9 cellular contexts compared by ENCODE assay signal in the genomic region with DNA sequence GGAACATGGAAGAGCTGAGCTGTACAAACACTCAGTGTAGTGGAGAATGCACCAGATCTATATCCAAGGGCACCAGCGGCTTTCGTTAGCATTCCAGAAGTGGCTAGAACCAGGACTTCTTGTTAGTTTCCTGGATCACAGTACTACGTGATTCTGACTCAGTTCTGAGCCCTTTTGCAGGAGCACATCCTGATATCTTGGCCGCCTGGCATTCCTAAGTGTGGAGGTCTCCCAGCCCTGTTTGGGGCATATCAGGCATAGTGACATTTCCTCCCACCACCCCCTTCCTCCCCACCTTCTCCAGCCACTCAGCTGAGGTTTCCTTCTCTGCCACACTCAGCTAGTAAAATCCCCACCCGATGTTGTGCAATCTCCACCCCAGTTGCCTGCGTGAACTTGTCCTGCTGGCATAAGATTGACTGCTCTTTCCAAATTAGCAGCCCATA.
DNase-seq lines count a peak whose midpoint lies in the region; ATAC-seq and TF ChIP-seq lines count a peak whose summit lies in the region.
"Had no signal": no experiment of that assay in that cellular context is flagged by ENCODE, and none has a peak within 500 bp of the region (broad histone marks: within the 10 kb centered on the region; RNA-seq: fewer than 3 reads in every experiment).

No MANE protein-coding gene starts in this region.

- ATAC-seq in RWPE2 (ENCODE audit: low read depth) (peak; percentile 66), HG02588 (IDR thresholded peaks at IDR 0.05; ENCODE audit: unreplicated experiment) (no peak)

- H3K9me3 ChIP-seq in HEK293 (ENCODE audit: control insufficient read depth, insufficient read depth, low read depth, low read length): no peaks in the 10 kb centered on the region
- H3K9me3 ChIP-seq in RWPE2 (ENCODE audit: severe bottlenecking): no peaks in the 10 kb centered on the region
- H3K9me3 ChIP-seq in fibroblast of lung (ENCODE audit: control insufficient read depth, insufficient read depth, low read depth, low read length): no peaks in the 10 kb centered on the region
- no peaks in the 10 kb centered on the region for H3K9me3 ChIP-seq in skeletal muscle satellite cell (replicated peaks; ENCODE audit: low read length)

- CTCF ChIA-PET in HEK293 (lab: Yijun Ruan, JAX): no interaction called here

- POLR2A ChIA-PET in HEK293 (lab: Yijun Ruan, JAX): interaction anchor here (0.7 kb wide), 1 partner anchor 128 kb away, joined by 6 read pairs; no protein-coding TSS in a partner anchor

- no peaks in the 10 kb centered on the region for H3K4me1 ChIP-seq in HEK293 (ENCODE audit: control insufficient read depth, insufficient read depth, low read length)
- peaks cover 55% of the 10 kb centered on the region for H3K4me1 ChIP-seq in RWPE2 (ENCODE audit: insufficient read depth, poor library complexity, severe bottlenecking)
- H3K4me1 ChIP-seq in fibroblast of lung (ENCODE audit: control insufficient read depth, extremely low read depth, insufficient read depth, low read length): peaks cover 2% of the 10 kb centered on the region
- peaks cover 33% of the 10 kb centered on the region for H3K4me1 ChIP-seq in skeletal muscle satellite cell (ENCODE audit: control insufficient read depth, insufficient read depth, low read length)

- DNase-seq in RWPE2 (ENCODE audit: low spot score) (peak; percentile 81), fibroblast of lung (ENCODE audit: low read depth in 2 of 2) (peak; percentile 57 to 58), COLO668 (lab: John Stamatoyannopoulos, UW; ENCODE audit: unreplicated experiment) (no peak), NCI-H2029 treated with DMSO at 0.1 percent for 48 hours (lab: John Stamatoyannopoulos, UW) (no peak), NCI-H446 treated with DMSO at 0.1 percent for 48 hours (lab: John Stamatoyannopoulos, UW) (no peak)
- DNase-seq: H7 had no signal

- H2AFZ ChIP-seq in fibroblast of lung (ENCODE audit: low read length): no peak overlapping the region

- H3K27me3 ChIP-seq in RWPE2 (ENCODE audit: insufficient read depth, poor library complexity, severe bottlenecking) (no peaks in the 10 kb centered on the region), fibroblast of lung (ENCODE audit: control insufficient read depth, insufficient read depth, low read length) (no peaks in the 10 kb centered on the region), skeletal muscle satellite cell (ENCODE audit: control insufficient read depth, insufficient read depth, low read length) (peaks cover 20% of the 10 kb centered on the region)

- H3K79me2 ChIP-seq in fibroblast of lung (ENCODE audit: control insufficient read depth, insufficient read depth, low read length): no peaks in the 10 kb centered on the region

- H3K9ac ChIP-seq in fibroblast of lung (ENCODE audit: insufficient read depth, low read length): no peak overlapping the region
- H3K9ac ChIP-seq in skeletal muscle satellite cell (ENCODE audit: low read depth, low read length): no peak overlapping the region

- no peak for TF ChIP-seq CTCF in HEK293 (tag by site-specific recombination; IDR thresholded peaks at IDR 0.05)
- TF ChIP-seq CTCF in RWPE2 (IDR thresholded peaks at IDR 0.05; ENCODE audit: poor library complexity, severe bottlenecking): no peak
- no peak for TF ChIP-seq CTCF in fibroblast of lung (conservative IDR thresholded peaks at IDR 0.05 in 1 of 2, IDR thresholded peaks at IDR 0.05 in 1 of 2; ENCODE audit: low read depth in 1 of 2, low read length in 2 of 2)

- no peak overlapping the region for H3K4me3 ChIP-seq in HEK293 (ENCODE audit: low read depth, low read length)
- H3K4me3 ChIP-seq in RWPE2 (ENCODE audit: severe bottlenecking): no peak overlapping the region
- H3K4me3 ChIP-seq in fibroblast of lung (replicated peaks in 1 of 4; ENCODE audit: control extremely low read depth in 1 of 4, insufficient read depth in 1 of 4, low read depth in 3 of 4, low read length in 4 of 4): no peak overlapping the region
- no peak overlapping the region for H3K4me3 ChIP-seq in skeletal muscle satellite cell (ENCODE audit: low read length)

- H3K4me2 ChIP-seq in fibroblast of lung (ENCODE audit: extremely low read depth, insufficient read depth, low read length): no peak overlapping the region
- H3K4me2 ChIP-seq in skeletal muscle satellite cell (ENCODE audit: low read length): peak overlapping the region; percentile 19

- H3K27ac ChIP-seq in HEK293 (ENCODE audit: extremely low read depth, low read depth, low read length) (no peak overlapping the region), RWPE2 (ENCODE audit: poor library complexity, severe bottlenecking) (peak overlapping the region; percentile 84), fibroblast of lung (ENCODE audit: insufficient read depth, low read length) (no peak overlapping the region)

- H4K20me1 ChIP-seq in fibroblast of lung (ENCODE audit: control insufficient read depth, extremely low read depth, insufficient read depth, low read length): no peaks in the 10 kb centered on the region

- H3K36me3 ChIP-seq in HEK293 (ENCODE audit: control insufficient read depth in 2 of 2, insufficient read depth in 1 of 2, low read length in 2 of 2): no peaks in the 10 kb centered on the region
- H3K36me3 ChIP-seq in RWPE2 (ENCODE audit: low read depth): no peaks in the 10 kb centered on the region
- H3K36me3 ChIP-seq in fibroblast of lung (ENCODE audit: control insufficient read depth, insufficient read depth, low read length): no peaks in the 10 kb centered on the region
- no peaks in the 10 kb centered on the region for H3K36me3 ChIP-seq in skeletal muscle satellite cell (ENCODE audit: insufficient read depth, low read length)

TF ChIP-seq in HEK293, 187 proteins besides CTCF, POLR2A, EP300 and RAD21:
- TF ChIP-seq FEZF1 (tag by site-specific recombination; IDR thresholded peaks at IDR 0.05): peak; percentile 47; the same call in 1 of the 2 replicates
- TF ChIP-seq, protein P1, sequence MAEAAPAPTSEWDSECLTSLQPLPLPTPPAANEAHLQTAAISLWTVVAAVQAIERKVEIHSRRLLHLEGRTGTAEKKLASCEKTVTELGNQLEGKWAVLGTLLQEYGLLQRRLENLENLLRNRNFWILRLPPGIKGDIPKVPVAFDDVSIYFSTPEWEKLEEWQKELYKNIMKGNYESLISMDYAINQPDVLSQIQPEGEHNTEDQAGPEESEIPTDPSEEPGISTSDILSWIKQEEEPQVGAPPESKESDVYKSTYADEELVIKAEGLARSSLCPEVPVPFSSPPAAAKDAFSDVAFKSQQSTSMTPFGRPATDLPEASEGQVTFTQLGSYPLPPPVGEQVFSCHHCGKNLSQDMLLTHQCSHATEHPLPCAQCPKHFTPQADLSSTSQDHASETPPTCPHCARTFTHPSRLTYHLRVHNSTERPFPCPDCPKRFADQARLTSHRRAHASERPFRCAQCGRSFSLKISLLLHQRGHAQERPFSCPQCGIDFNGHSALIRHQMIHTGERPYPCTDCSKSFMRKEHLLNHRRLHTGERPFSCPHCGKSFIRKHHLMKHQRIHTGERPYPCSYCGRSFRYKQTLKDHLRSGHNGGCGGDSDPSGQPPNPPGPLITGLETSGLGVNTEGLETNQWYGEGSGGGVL (tag by site-specific recombination; IDR thresholded peaks at IDR 0.05): peak; percentile 48; the same call in 1 of the 2 replicates
- no peak for TF ChIP-seq ZNF768 (tag by site-specific recombination; IDR thresholded peaks at IDR 0.05)
- 0 out of 2 replicates have a peak, but pooled peaks have one; percentile 30 for TF ChIP-seq MZF1 (tag by site-specific recombination; IDR thresholded peaks at IDR 0.05; ENCODE audit: borderline replicate concordance)

Comparison
In these comparisons a context has a peak if more than half of its experiments do, and no peak if none do; other contexts are left out.
1. DNase-seq: peak in RWPE2 (single experiment) and fibroblast of lung (2 of 2); none in COLO668 (single experiment), NCI-H2029 treated with DMSO at 0.1 percent for 48 hours (single experiment) and NCI-H446 treated with DMSO at 0.1 percent for 48 hours (single experiment).